Comparison of ENCODE assay signal across 13 cellular contexts in genomic region chr15:57421540-57421939, GRCh38. TPM values are rescaled to one million over a fixed set of nuclear protein-coding genes. Genes with fewer than 3 reads are reported as not detected.
A peak's percentile ranks its signal among the peaks of the same experiment; 100 is the strongest.
DNase-seq lines count a peak whose midpoint lies in the region; ATAC-seq, FAIRE-seq and TF ChIP-seq lines count a peak whose summit lies in the region.
"Had no signal": no experiment of that assay in that cellular context is flagged by ENCODE, and none has a peak within 500 bp of the region (broad histone marks: within the 10 kb centered on the region; RNA-seq: fewer than 3 reads in every experiment).

No MANE protein-coding gene starts in this region.

- no peak overlapping the region for H3K4me3 ChIP-seq in K562
- no peak overlapping the region for H3K4me3 ChIP-seq in mesendoderm (ENCODE audit: low read length)
- H3K4me3 ChIP-seq in suprapubic skin: no peak overlapping the region
- H3K4me3 ChIP-seq in mammary epithelial cell (replicated peaks in 1 of 3; ENCODE audit: insufficient read depth in 1 of 3, low read depth in 2 of 3, low read length in 3 of 3): no peak overlapping the region

- H2BK15ac ChIP-seq in mesendoderm (replicated peaks; ENCODE audit: low read depth): no peak overlapping the region

- dilution Hi-C loops in mammary epithelial cell (cut with HindIII; ENCODE audit: low sequenced_read_pairs): no loop called here

- H3K27me3 ChIP-seq in K562 (ENCODE audit: control insufficient read depth in 2 of 2, insufficient read depth in 2 of 2, low read length in 2 of 2) (peaks cover 18 to 30% of the 10 kb centered on the region in 2 experiments; a peak in 4 of 5 replicates), mesendoderm (ENCODE audit: insufficient read depth, low read length, poor library complexity) (no peaks in the 10 kb centered on the region), suprapubic skin (no peaks in the 10 kb centered on the region), mammary epithelial cell (ENCODE audit: insufficient read depth, low read length) (peaks cover 2% of the 10 kb centered on the region)

- no peak overlapping the region for H3K9ac ChIP-seq in K562 (ENCODE audit: insufficient read depth in 1 of 2, low read depth in 2 of 2, low read length in 2 of 2)
- H3K9ac ChIP-seq in mesendoderm (ENCODE audit: low read length): no peak overlapping the region
- no peak overlapping the region for H3K9ac ChIP-seq in mammary epithelial cell (ENCODE audit: insufficient read depth, low read length)

- H4K8ac ChIP-seq in mesendoderm (ENCODE audit: low read depth, low read length): no peak overlapping the region

- intact Hi-C loops in K562 (cut with micrococcal nuclease) (no loop called here), mammary epithelial cell (cut with micrococcal nuclease) (no loop called here)

- H2BK120ac ChIP-seq in mesendoderm (ENCODE audit: low read depth, low read length): no peak overlapping the region

- H3K23ac ChIP-seq in mesendoderm (ENCODE audit: low read length): peak overlapping the region; percentile 4

- H3K79me2 ChIP-seq in K562 (ENCODE audit: control insufficient read depth, insufficient read depth, low read length) (no peaks in the 10 kb centered on the region), mesendoderm (ENCODE audit: control insufficient read depth, insufficient read depth, low read length) (no peaks in the 10 kb centered on the region), mammary epithelial cell (ENCODE audit: insufficient read depth, low read length) (no peaks in the 10 kb centered on the region)

- TF ChIP-seq POLR2A in K562 (conservative IDR thresholded peaks at IDR 0.05): no peak
- TF ChIP-seq POLR2A in suprapubic skin (IDR thresholded peaks at IDR 0.05): no peak

- no peak overlapping the region for H4K5ac ChIP-seq in mesendoderm (ENCODE audit: low read length)

- TF ChIP-seq EP300 in K562 (IDR thresholded peaks at IDR 0.05; ENCODE audit: low read length): no peak
- no peak for TF ChIP-seq EP300 in suprapubic skin (IDR thresholded peaks at IDR 0.05)

- H3K4ac ChIP-seq in mesendoderm (ENCODE audit: low read depth, low read length): no peak overlapping the region

- no peak overlapping the region for H3K18ac ChIP-seq in mesendoderm (ENCODE audit: low read length)

- 0% methylated on average over 6 of the region's 6 CpGs for WGBS in K562 (ENCODE audit: insufficient coverage, low coverage, missing lambda C conversion rate)
- WGBS in mesendoderm (ENCODE audit: extremely low coverage, insufficient coverage, low lambda C conversion rate): no CpG with 5 or more reads among the region's 6 CpGs
- WGBS in suprapubic skin: 64% methylated on average over 6 of the region's 6 CpGs
- 82% methylated on average over 6 of the region's 6 CpGs for WGBS in mammary epithelial cell (ENCODE audit: low coverage, missing lambda C conversion rate)

- H3K4me2 ChIP-seq in K562 (ENCODE audit: insufficient read depth, low read length): no peak overlapping the region
- H3K4me2 ChIP-seq in mesendoderm (ENCODE audit: low read length): no peak overlapping the region
- no peak overlapping the region for H3K4me2 ChIP-seq in mammary epithelial cell (ENCODE audit: insufficient read depth, low read depth, low read length)

- peaks cover 3% of the 10 kb centered on the region for H3K79me1 ChIP-seq in mesendoderm (ENCODE audit: low read length)

- no peak for TF ChIP-seq RAD21 in K562 (CRISPR knock-in tag; conservative IDR thresholded peaks at IDR 0.05 in 1 of 2, IDR thresholded peaks at IDR 0.05 in 1 of 2)

- ATAC-seq in HG02642 (IDR thresholded peaks at IDR 0.05; ENCODE audit: poor library complexity, unreplicated experiment) (peak; percentile 12), K562 (no peak), GM21423 (IDR thresholded peaks at IDR 0.05; ENCODE audit: unreplicated experiment) (no peak)
- ATAC-seq: effector memory CD8-positive, alpha-beta T cell had no signal

- H4K20me1 ChIP-seq in K562 (replicated peaks; ENCODE audit: control insufficient read depth, insufficient read depth, low read length) (no peaks in the 10 kb centered on the region), mammary epithelial cell (ENCODE audit: insufficient read depth, low read length) (no peaks in the 10 kb centered on the region)

- POLR2A ChIA-PET in K562 (lab: Yijun Ruan, JAX): no interaction called here

- TF ChIP-seq CTCF in K562 (IDR thresholded peaks at IDR 0.05 in 2 of 3, conservative IDR thresholded peaks at IDR 0.05 in 1 of 3; ENCODE audit: insufficient read depth in 2 of 3, low read depth in 1 of 3, low read length in 3 of 3): no peak
- TF ChIP-seq CTCF in suprapubic skin (IDR thresholded peaks at IDR 0.05): no peak
- TF ChIP-seq CTCF in mammary epithelial cell (conservative IDR thresholded peaks at IDR 0.05 in 1 of 2, IDR thresholded peaks at IDR 0.05 in 1 of 2; ENCODE audit: extremely low read depth in 1 of 2, insufficient read depth in 1 of 2, low read depth in 1 of 2, low read length in 2 of 2): no peak

- no TSS peak for BruUV-seq in K562 (replicated peaks; lab: Mats Ljungman, UMichigan)
- BruUV-seq in mammary epithelial cell (replicated peaks; lab: Mats Ljungman, UMichigan): no TSS peak

- H3K36me3 ChIP-seq in K562 (ENCODE audit: control insufficient read depth, insufficient read depth, low read length) (no peaks in the 10 kb centered on the region), mesendoderm (ENCODE audit: control insufficient read depth, insufficient read depth, low read length) (no peaks in the 10 kb centered on the region), suprapubic skin (no peaks in the 10 kb centered on the region), mammary epithelial cell (ENCODE audit: insufficient read depth, low read length) (no peaks in the 10 kb centered on the region)

- in situ Hi-C loops in K562 (cut with MboI) (no loop called here), mammary epithelial cell (cut with MboI; ENCODE audit: low sequenced_read_pairs in 2 of 2) (no loop called here)

- no peaks in the 10 kb centered on the region for H3K9me3 ChIP-seq in K562 (replicated peaks; ENCODE audit: control insufficient read depth, insufficient read depth, low read depth, low read length)
- no peaks in the 10 kb centered on the region for H3K9me3 ChIP-seq in suprapubic skin
- no peaks in the 10 kb centered on the region for H3K9me3 ChIP-seq in mammary epithelial cell (replicated peaks; ENCODE audit: insufficient read depth, low read length)

- no peaks in the 10 kb centered on the region for H3K9me1 ChIP-seq in K562 (ENCODE audit: control insufficient read depth, insufficient read depth, low read length)

- FAIRE-seq in K562 (lab: Jason Lieb, UNC): no peak

- H2AK5ac ChIP-seq in mesendoderm (ENCODE audit: low read length): peak overlapping the region; percentile 80

- CTCF ChIA-PET in K562 (lab: Yijun Ruan, JAX; ENCODE audit: low intra/inter-chr PET ratio) (no interaction called here), mammary epithelial cell (lab: Charles Lee; ENCODE audit: low non-redundant PET) (no interaction called here)

- H2AFZ ChIP-seq in K562 (ENCODE audit: low read depth, low read length): no peak overlapping the region
- H2AFZ ChIP-seq in mammary epithelial cell (ENCODE audit: low read depth, low read length): no peak overlapping the region

- H2BK5ac ChIP-seq in mesendoderm (ENCODE audit: low read length): peak overlapping the region; percentile 43

- H3K4me1 ChIP-seq in K562 (replicated peaks in 1 of 2; ENCODE audit: control insufficient read depth in 2 of 2, insufficient read depth in 2 of 2, low read length in 2 of 2) (no peaks in the 10 kb centered on the region; a peak in 1 of 5 replicates), mesendoderm (ENCODE audit: control insufficient read depth, low read depth, low read length) (peaks cover 12% of the 10 kb centered on the region), suprapubic skin (peaks cover 3% of the 10 kb centered on the region), mammary epithelial cell (ENCODE audit: insufficient read depth, low read length) (no peaks in the 10 kb centered on the region)

- DNase-seq in K562 (ENCODE audit: extremely low read depth in 1 of 4, low spot score in 3 of 4) (no peak), mesendoderm (no peak), suprapubic skin (ENCODE audit: low spot score in 2 of 2) (no peak), mammary epithelial cell (no peak)
- DNase-seq in activated CD8-positive, alpha-beta memory T cell treated with anti-CD3 and anti-CD28 coated beads, Interleukin-2, amount 50 U/mL, for 4 hours: no peak
- DNase-seq: activated CD4-positive, alpha-beta T cell treated with anti-CD3 and anti-CD28 coated beads, Interleukin-2, amount 10 ng/mL, durations not matched to agents 7 days and 5 days; activated T-cell treated with anti-CD3 and anti-CD28 coated beads, Interleukin-2, amount 50 U/mL, for 1 hour; effector memory CD8-positive, alpha-beta T cell; NCI-H187 treated with DMSO at 0.1 percent for 48 hours; NCI-H510A; occipital lobe had no signal

- peak overlapping the region; percentile 71 for H3K56ac ChIP-seq in mesendoderm (ENCODE audit: low read length)

- H3K27ac ChIP-seq in K562 (ENCODE audit: extremely low read depth, low read depth, low read length) (no peak overlapping the region), mesendoderm (ENCODE audit: low read depth, low read length) (no peak overlapping the region), suprapubic skin (peak overlapping the region; percentile 55), mammary epithelial cell (ENCODE audit: insufficient read depth, low read depth, low read length) (no peak overlapping the region)

RNA-seq across cellular contexts. Expression of gene CGNL1, which starts 45.2 kb away (rescaled TPM):
- not detected in 2 replicates for total RNA-seq in K562 (2011; cell fraction: chromatin; rRNA removed; ENCODE audit: low replicate concordance)
- total RNA-seq in K562 (2011; cell fraction: nucleolus; rRNA removed): not detected in 2 replicates
- not detected in 2 replicates for total RNA-seq in K562 (2011; cell fraction: nucleoplasm; rRNA removed)
- total RNA-seq in K562 (2014; rRNA removed): not detected in 2 replicates
- total RNA-seq in K562 (2014; rRNA removed; fragmentation: Illumina TruSeq; extraction: Trizol): not detected in 2 replicates
- not detected in 2 replicates for total RNA-seq in K562 (2015; rRNA removed; fragmentation: Illumina TruSeq; extraction: Trizol)
- 0.07 and 0.18 TPM in 2 replicates for total RNA-seq in K562 (2021)
- polyA plus RNA-seq in K562 (2011; rRNA removed): not detected in 2 replicates
- not detected in 2 replicates for polyA plus RNA-seq in K562 (2011; cell fraction: cytosol; rRNA removed)
- 0.01 TPM in 1 of 2 replicates, not detected in the other for polyA plus RNA-seq in K562 (2011; cell fraction: nucleus; rRNA removed)
- polyA plus RNA-seq in K562 (2012): 0.01 TPM in 1 of 2 replicates, not detected in the other
- polyA plus RNA-seq in K562 (2014; fragmentation: Illumina TruSeq; extraction: Trizol): 0.01 TPM in 1 of 2 replicates, not detected in the other
- polyA plus RNA-seq in K562 (2014; fragmentation: Nextera tagmentation; extraction: Ambion mirVana): not detected
- polyA plus RNA-seq in K562 (2014; rRNA removed): not detected in 2 replicates
- polyA minus RNA-seq in K562 (2011; rRNA and poly(A)+ RNA removed): not detected in 2 replicates
- not detected in 2 replicates for polyA minus RNA-seq in K562 (2011; cell fraction: cytosol; rRNA and poly(A)+ RNA removed)
- polyA minus RNA-seq in K562 (2011; cell fraction: nucleus; rRNA and poly(A)+ RNA removed): not detected in 2 replicates
- polyA plus RNA-seq in mesendoderm (2013, experiment 1 of 2): 8.1 TPM
- polyA plus RNA-seq in mesendoderm (2013, experiment 2 of 2): 8.8 TPM
- total RNA-seq in suprapubic skin: 10 to 100 TPM in 3 of 4 donors, 1 to 10 TPM in 1; 7.1 to 27.0 (median 14.2) TPM
- 1 to 10 TPM in 1 of 2 donors, under 1 TPM in 1; 0.07 to 1.2 TPM for total RNA-seq in mammary epithelial cell
- polyA plus RNA-seq in mammary epithelial cell: 0.02 TPM
- not detected for polyA minus RNA-seq in mammary epithelial cell
- total RNA-seq: activated CD4-positive, alpha-beta T cell treated with anti-CD3 and anti-CD28 coated beads, Interleukin-2, amount 10 ng/mL, durations not matched to agents 7 days and 5 days had no signal
